ENCODE assay signal across 20 cellular contexts in genomic region chr13:46736568-46736967, GRCh38.
A peak's percentile ranks its signal among the peaks of the same experiment; 100 is the strongest.
DNase-seq lines count a peak whose midpoint lies in the region; FAIRE-seq and TF ChIP-seq lines count a peak whose summit lies in the region.
"Had no signal": no experiment of that assay in that cellular context is flagged by ENCODE, and none has a peak within 500 bp of the region (broad histone marks: within the 10 kb centered on the region; RNA-seq: fewer than 3 reads in every experiment).

No MANE protein-coding gene starts in this region.

- peak overlapping the region; percentile 17 for H3K27ac ChIP-seq in HL-60 (replicated peaks)
- H3K27ac ChIP-seq in CD8-positive, alpha-beta memory T cell (ENCODE audit: low read depth, low read length), result no peak overlapping the region
- no peak overlapping the region for H3K27ac ChIP-seq in mesendoderm (ENCODE audit: low read depth, low read length)

- H2AK5ac ChIP-seq in mesendoderm (ENCODE audit: low read length), result no peak overlapping the region

- FAIRE-seq in islet of Langerhans (lab: Jason Lieb, UNC), result peak; percentile 9
- FAIRE-seq: A204.1 had no signal

- no peak overlapping the region for H2BK120ac ChIP-seq in mesendoderm (ENCODE audit: low read depth, low read length)

- peak overlapping the region in 1 of 8 donors; percentile 4 for H3K27ac Mint-ChIP-seq in CD8-positive, alpha-beta memory T cell
- H3K27ac Mint-ChIP-seq: HFFc6 had no signal

- no peak overlapping the region for H3K9ac ChIP-seq in mesendoderm (ENCODE audit: low read length)

- no peaks in the 10 kb centered on the region for H3K4me1 Mint-ChIP-seq in CD8-positive, alpha-beta memory T cell

- no peaks in the 10 kb centered on the region for H3K27me3 Mint-ChIP-seq in CD8-positive, alpha-beta memory T cell

- H3K79me2 ChIP-seq in mesendoderm (ENCODE audit: control insufficient read depth, insufficient read depth, low read length), result no peaks in the 10 kb centered on the region

- H3K4me2 ChIP-seq in mesendoderm (ENCODE audit: low read length), result no peak overlapping the region

- peaks cover 9 to 65% (median 18%) of the 10 kb centered on the region in 3 donors for H3K36me3 Mint-ChIP-seq in CD8-positive, alpha-beta memory T cell

- CTCF ChIA-PET in CD8-positive, alpha-beta memory T cell (lab: Charles Lee), result interaction anchor here (1.7 kb wide), 1 partner anchor 185 kb away, joined by 4 read pairs; no protein-coding TSS in a partner anchor

- H3K4me3 Mint-ChIP-seq in CD8-positive, alpha-beta memory T cell, result no peak overlapping the region
- H3K4me3 Mint-ChIP-seq: HFFc6 had no signal

- H4K5ac ChIP-seq in mesendoderm (ENCODE audit: low read length), result no peak overlapping the region

- H2BK5ac ChIP-seq in mesendoderm (ENCODE audit: low read length), result no peak overlapping the region

- H3K18ac ChIP-seq in mesendoderm (ENCODE audit: low read length), result no peak overlapping the region

- no peaks in the 10 kb centered on the region for H3K79me1 ChIP-seq in mesendoderm (ENCODE audit: low read length)

- H3K4me1 ChIP-seq in CD8-positive, alpha-beta memory T cell (ENCODE audit: insufficient read depth, low read length), result no peaks in the 10 kb centered on the region
- H3K4me1 ChIP-seq in mesendoderm (ENCODE audit: control insufficient read depth, low read depth, low read length), result no peaks in the 10 kb centered on the region

- H3K4me3 ChIP-seq in HL-60 (replicated peaks; ENCODE audit: insufficient read depth, low read length), result no peak overlapping the region
- no peak overlapping the region for H3K4me3 ChIP-seq in CD8-positive, alpha-beta memory T cell (ENCODE audit: low read length)
- H3K4me3 ChIP-seq in mesendoderm (ENCODE audit: low read length), result no peak overlapping the region
- H3K4me3 ChIP-seq: MG63 had no signal

- no peak overlapping the region for H3K56ac ChIP-seq in mesendoderm (ENCODE audit: low read length)

- POLR2A ChIA-PET in CD8-positive, alpha-beta memory T cell (lab: Charles Lee), result no interaction called here

- no peak for TF ChIP-seq CTCF in HL-60 (IDR thresholded peaks at IDR 0.05; ENCODE audit: insufficient read depth, low read length)

- no peaks in the 10 kb centered on the region for H3K9me3 Mint-ChIP-seq in CD8-positive, alpha-beta memory T cell
- H3K9me3 Mint-ChIP-seq: HFFc6 had no signal

- H3K9me3 ChIP-seq in CD8-positive, alpha-beta memory T cell (ENCODE audit: low read length), result no peaks in the 10 kb centered on the region
- H3K9me3 ChIP-seq: BE2C, MG63 had no signal

- no peak overlapping the region for H4K8ac ChIP-seq in mesendoderm (ENCODE audit: low read depth, low read length)

- no peaks in the 10 kb centered on the region for H3K36me3 ChIP-seq in CD8-positive, alpha-beta memory T cell (ENCODE audit: insufficient read depth, low read length)
- no peaks in the 10 kb centered on the region for H3K36me3 ChIP-seq in mesendoderm (ENCODE audit: control insufficient read depth, insufficient read depth, low read length)

- H3K4ac ChIP-seq in mesendoderm (ENCODE audit: low read depth, low read length), result no peak overlapping the region

- no peak overlapping the region for H3K23ac ChIP-seq in mesendoderm (ENCODE audit: low read length)

- DNase-seq in HL-60 (ENCODE audit: low read depth in 1 of 2, low spot score in 1 of 2), result no peak
- peak; percentile 77 for DNase-seq in MV-4-11 (lab: John Stamatoyannopoulos, UW)
- DNase-seq in SKM-1 treated with dmso at 0.1 percent for 144 hours (lab: John Stamatoyannopoulos, UW; ENCODE audit: unreplicated experiment), result peak; percentile 25
- DNase-seq in NCI-H1417 (lab: John Stamatoyannopoulos, UW), result no peak
- no peak for DNase-seq in activated CD4-positive, alpha-beta T cell treated with anti-CD3 and anti-CD28 coated beads, Interleukin-2, amount 50 U/mL, for 4 hours
- no peak for DNase-seq in CD8-positive, alpha-beta memory T cell
- no peak for DNase-seq in mesendoderm
- DNase-seq: BE2C, EL, H7, HFFc6, IMR-90, MG63, NCI-H1105, NCI-H1694, NCI-H2081 treated with DMSO at 0.1 percent for 48 hours, NCI-H446 treated with DMSO at 0.1 percent for 48 hours, NCI-H526 treated with DMSO at 0.1 percent for 48 hours had no signal

- H3K27me3 ChIP-seq in HL-60 (ENCODE audit: insufficient read depth, poor library complexity, severe bottlenecking) (no peaks in the 10 kb centered on the region), mesendoderm (ENCODE audit: insufficient read depth, low read length, poor library complexity) (no peaks in the 10 kb centered on the region)
- H3K27me3 ChIP-seq in CD8-positive, alpha-beta memory T cell (ENCODE audit: insufficient read depth, low read length, poor library complexity, severe bottlenecking), result no peaks in the 10 kb centered on the region
- H3K27me3 ChIP-seq: BE2C, MG63 had no signal

- H2BK15ac ChIP-seq in mesendoderm (replicated peaks; ENCODE audit: low read depth), result no peak overlapping the region

Comparison
In these comparisons a context has a peak if more than half of its experiments do, and no peak if none do; other contexts are left out.
1. DNase-seq: peak in MV-4-11 (single experiment) and SKM-1 treated with dmso at 0.1 percent for 144 hours (single experiment); none in HL-60 (0 of 2), NCI-H1417 (0 of 3), activated CD4-positive, alpha-beta T cell treated with anti-CD3 and anti-CD28 coated beads, Interleukin-2, amount 50 U/mL, for 4 hours (0 of 2), CD8-positive, alpha-beta memory T cell (0 of 5) and mesendoderm (single experiment).